Comparison of ENCODE assay signal across 1 cellular context in the genomic region with DNA sequence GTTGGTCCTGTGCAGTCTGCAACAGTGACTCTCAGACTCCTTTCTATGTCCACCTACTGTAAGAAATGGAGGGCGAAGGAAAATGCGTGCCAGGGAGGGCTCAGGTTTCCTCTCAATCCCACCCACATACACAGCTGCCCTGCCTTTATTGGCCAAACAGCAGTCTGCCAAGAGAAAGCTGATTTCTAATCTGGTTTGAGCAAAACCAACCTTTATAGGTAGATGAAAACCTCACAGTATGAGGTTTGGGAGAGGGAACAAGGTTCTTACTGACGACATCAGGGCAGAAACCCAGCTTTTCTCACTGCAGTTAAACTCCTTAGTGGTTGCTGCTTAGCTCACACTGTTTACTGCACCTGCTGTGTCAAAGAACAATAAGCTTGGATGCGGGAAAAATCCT.
TF ChIP-seq lines count a peak whose summit lies in the region.

No MANE protein-coding gene starts in this region.

TF ChIP-seq in HEK293, 187 proteins besides CTCF, POLR2A, EP300 and RAD21 (continued from another document):
- TF ChIP-seq, protein P1, sequence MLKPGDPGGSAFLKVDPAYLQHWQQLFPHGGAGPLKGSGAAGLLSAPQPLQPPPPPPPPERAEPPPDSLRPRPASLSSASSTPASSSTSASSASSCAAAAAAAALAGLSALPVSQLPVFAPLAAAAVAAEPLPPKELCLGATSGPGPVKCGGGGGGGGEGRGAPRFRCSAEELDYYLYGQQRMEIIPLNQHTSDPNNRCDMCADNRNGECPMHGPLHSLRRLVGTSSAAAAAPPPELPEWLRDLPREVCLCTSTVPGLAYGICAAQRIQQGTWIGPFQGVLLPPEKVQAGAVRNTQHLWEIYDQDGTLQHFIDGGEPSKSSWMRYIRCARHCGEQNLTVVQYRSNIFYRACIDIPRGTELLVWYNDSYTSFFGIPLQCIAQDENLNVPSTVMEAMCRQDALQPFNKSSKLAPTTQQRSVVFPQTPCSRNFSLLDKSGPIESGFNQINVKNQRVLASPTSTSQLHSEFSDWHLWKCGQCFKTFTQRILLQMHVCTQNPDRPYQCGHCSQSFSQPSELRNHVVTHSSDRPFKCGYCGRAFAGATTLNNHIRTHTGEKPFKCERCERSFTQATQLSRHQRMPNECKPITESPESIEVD (tag by site-specific recombination; IDR thresholded peaks at IDR 0.05), result peak; percentile 91
